ENCODE assay signal across 16 cellular contexts in the genomic region with DNA sequence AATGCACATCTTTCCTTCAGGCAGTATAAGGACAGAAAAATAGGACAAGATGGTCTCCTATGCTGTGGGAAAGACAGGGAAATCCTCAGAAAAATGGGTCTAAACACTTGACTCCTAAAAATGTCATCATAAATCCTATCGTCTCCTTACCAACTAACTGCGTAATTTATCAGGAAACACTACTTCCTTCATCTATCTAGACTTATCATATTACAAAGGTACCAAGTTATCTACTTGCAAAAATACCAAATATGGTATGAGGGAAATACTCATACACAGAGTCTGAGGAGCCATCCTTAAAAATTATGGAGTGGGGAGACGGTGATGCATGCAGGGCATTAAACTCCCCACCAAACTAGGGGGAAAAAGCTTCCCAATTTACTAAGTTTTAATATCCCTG. TPM values are rescaled to one million over a fixed set of nuclear protein-coding genes. Genes with fewer than 3 reads are reported as not detected.
A peak's percentile ranks its signal among the peaks of the same experiment; 100 is the strongest.
DNase-seq lines count a peak whose midpoint lies in the region; ATAC-seq, FAIRE-seq and TF ChIP-seq lines count a peak whose summit lies in the region.
"Had no signal": no experiment of that assay in that cellular context is flagged by ENCODE, and none has a peak within 500 bp of the region (broad histone marks: within the 10 kb centered on the region; RNA-seq: fewer than 3 reads in every experiment).

No MANE protein-coding gene starts in this region.

- peak overlapping the region; percentile 15 to 68 (median 64) for H3K4me3 Mint-ChIP-seq in CD4-positive, CD25-positive, alpha-beta regulatory T cell
- H3K4me3 Mint-ChIP-seq in activated CD8-positive, alpha-beta T cell treated with anti-CD3 and anti-CD28 coated beads for 36 hours, result no peak overlapping the region
- H3K4me3 Mint-ChIP-seq in naive thymus-derived CD8-positive, alpha-beta T cell, result peak overlapping the region in 8 of 10 donors; percentile 14 to 72 (median 51)

- TF ChIP-seq CTCF in activated CD8-positive, alpha-beta T cell treated with anti-CD3 and anti-CD28 coated beads for 36 hours (IDR thresholded peaks at IDR 0.05), result no peak
- TF ChIP-seq CTCF in RWPE1 (conservative IDR thresholded peaks at IDR 0.05; ENCODE audit: low read depth), result no peak

- H3K27ac ChIP-seq in CD4-positive, CD25-positive, alpha-beta regulatory T cell (ENCODE audit: insufficient read depth, low read length, poor library complexity, severe bottlenecking), result no peak overlapping the region
- H3K27ac ChIP-seq in RWPE1, result no peak overlapping the region
- H3K27ac ChIP-seq: adrenal gland, thoracic aorta had no signal

- TF ChIP-seq POLR2A in H54 (IDR thresholded peaks at IDR 0.05; ENCODE audit: low read depth, low read length), result no peak

- CTCF ChIA-PET in activated CD8-positive, alpha-beta T cell treated with anti-CD3 and anti-CD28 coated beads for 36 hours (lab: Charles Lee), result interaction anchor here (0.6 to 2.2 kb wide), 3 partner anchors 8 to 38 kb away, joined by 3 to 7 read pairs (median 3); no protein-coding TSS in a partner anchor
- CTCF ChIA-PET in RWPE1 (lab: Yijun Ruan, JAX), result no interaction called here

- peaks cover 69 to 92% (median 82%) of the 10 kb centered on the region in 4 donors for H3K4me1 Mint-ChIP-seq in CD4-positive, CD25-positive, alpha-beta regulatory T cell
- H3K4me1 Mint-ChIP-seq in activated CD8-positive, alpha-beta T cell treated with anti-CD3 and anti-CD28 coated beads for 36 hours (ENCODE audit: low read depth), result peaks cover 80% of the 10 kb centered on the region
- peaks cover 55 to 92% (median 88%) of the 10 kb centered on the region in 4 donors for H3K4me1 Mint-ChIP-seq in naive thymus-derived CD8-positive, alpha-beta T cell

- peak overlapping the region; percentile 37 for H3K4me3 ChIP-seq in CD4-positive, CD25-positive, alpha-beta regulatory T cell (ENCODE audit: low read depth, low read length)
- H3K4me3 ChIP-seq: adrenal gland, thoracic aorta had no signal

- no peaks in the 10 kb centered on the region for H3K27me3 ChIP-seq in CD4-positive, CD25-positive, alpha-beta regulatory T cell (ENCODE audit: control insufficient read depth, insufficient read depth, low read length)
- H3K27me3 ChIP-seq: adrenal gland had no signal

- intact Hi-C loops in activated CD8-positive, alpha-beta T cell treated with anti-CD3 and anti-CD28 coated beads for 36 hours (cut with micrococcal nuclease), result no loop called here

- DNase-seq in CD4-positive, CD25-positive, alpha-beta regulatory T cell, result no peak
- no peak for DNase-seq in H54 (ENCODE audit: insufficient read length, low spot score)
- no peak for DNase-seq in activated CD8-positive, alpha-beta T cell treated with anti-CD3 and anti-CD28 coated beads for 36 hours
- no peak for DNase-seq in naive thymus-derived CD8-positive, alpha-beta T cell
- DNase-seq in RWPE1 (ENCODE audit: low spot score), result no peak
- no peak for DNase-seq in NCI-H146 treated with DMSO at 0.1 percent for 48 hours (lab: John Stamatoyannopoulos, UW; ENCODE audit: unreplicated experiment)
- DNase-seq: adrenal gland; central memory CD4-positive, alpha-beta T cell; hippocampal formation; mesenchymal stem cell; NCI-H1092; NCI-H2171; SW 1271 had no signal

- FAIRE-seq in H54 (lab: Jason Lieb, UNC), result peak; percentile 6
- FAIRE-seq: RCC 7860 had no signal

- no peaks in the 10 kb centered on the region for H3K27me3 Mint-ChIP-seq in CD4-positive, CD25-positive, alpha-beta regulatory T cell
- no peaks in the 10 kb centered on the region for H3K27me3 Mint-ChIP-seq in activated CD8-positive, alpha-beta T cell treated with anti-CD3 and anti-CD28 coated beads for 36 hours
- no peaks in the 10 kb centered on the region for H3K27me3 Mint-ChIP-seq in naive thymus-derived CD8-positive, alpha-beta T cell

- H3K9me3 Mint-ChIP-seq in CD4-positive, CD25-positive, alpha-beta regulatory T cell, result no peaks in the 10 kb centered on the region
- H3K9me3 Mint-ChIP-seq in activated CD8-positive, alpha-beta T cell treated with anti-CD3 and anti-CD28 coated beads for 36 hours, result no peaks in the 10 kb centered on the region
- H3K9me3 Mint-ChIP-seq in naive thymus-derived CD8-positive, alpha-beta T cell, result no peaks in the 10 kb centered on the region

- peak overlapping the region; percentile 76 to 85 (median 83) for H3K27ac Mint-ChIP-seq in CD4-positive, CD25-positive, alpha-beta regulatory T cell
- H3K27ac Mint-ChIP-seq in activated CD8-positive, alpha-beta T cell treated with anti-CD3 and anti-CD28 coated beads for 36 hours, result peak overlapping the region; percentile 48
- peak overlapping the region in 7 of 10 donors; percentile 20 to 84 (median 82) for H3K27ac Mint-ChIP-seq in naive thymus-derived CD8-positive, alpha-beta T cell

- no peak for ATAC-seq in CD4-positive, CD25-positive, alpha-beta regulatory T cell (ENCODE audit: low read depth in 2 of 2)
- no peak for ATAC-seq in activated CD8-positive, alpha-beta T cell treated with anti-CD3 and anti-CD28 coated beads for 36 hours
- ATAC-seq in naive thymus-derived CD8-positive, alpha-beta T cell, result no peak
- no peak for ATAC-seq in HG02981 (IDR thresholded peaks at IDR 0.05; ENCODE audit: unreplicated experiment)

- peaks cover 66% of the 10 kb centered on the region for H3K4me1 ChIP-seq in CD4-positive, CD25-positive, alpha-beta regulatory T cell (ENCODE audit: control insufficient read depth, insufficient read depth, low read length, poor library complexity, severe bottlenecking)

- POLR2A ChIA-PET in activated CD8-positive, alpha-beta T cell treated with anti-CD3 and anti-CD28 coated beads for 36 hours (lab: Charles Lee), result interaction anchor here (1.3 kb wide), 1 partner anchor 25 kb away, joined by 4 read pairs; no protein-coding TSS in a partner anchor
- POLR2A ChIA-PET in naive thymus-derived CD8-positive, alpha-beta T cell (lab: Charles Lee), result no interaction called here
- POLR2A ChIA-PET in RWPE1 (lab: Yijun Ruan, JAX; ENCODE audit: low non-redundant PET), result no interaction called here

- no peaks in the 10 kb centered on the region for H3K9me3 ChIP-seq in CD4-positive, CD25-positive, alpha-beta regulatory T cell (ENCODE audit: control insufficient read depth in 2 of 2, low read length in 2 of 2)
- H3K9me3 ChIP-seq: adrenal gland, thoracic aorta had no signal

- H3K36me3 Mint-ChIP-seq in CD4-positive, CD25-positive, alpha-beta regulatory T cell, result peaks cover 9% of the 10 kb centered on the region
- H3K36me3 Mint-ChIP-seq in activated CD8-positive, alpha-beta T cell treated with anti-CD3 and anti-CD28 coated beads for 36 hours (ENCODE audit: low read depth), result peaks cover 21% of the 10 kb centered on the region
- peaks cover 0 to 15% (median 0%) of the 10 kb centered on the region in 3 donors for H3K36me3 Mint-ChIP-seq in naive thymus-derived CD8-positive, alpha-beta T cell

- H3K36me3 ChIP-seq in CD4-positive, CD25-positive, alpha-beta regulatory T cell (ENCODE audit: control insufficient read depth, insufficient read depth, low read length), result no peaks in the 10 kb centered on the region
- H3K36me3 ChIP-seq: adrenal gland, thoracic aorta had no signal

RNA-seq across cellular contexts. Expression of gene GRB2, which starts 44.1 kb away (rescaled TPM):
- total RNA-seq in CD4-positive, CD25-positive, alpha-beta regulatory T cell, result 142 TPM
- 100 to 1,000 TPM; 131 to 152 (median 138) TPM for polyA plus RNA-seq in CD4-positive, CD25-positive, alpha-beta regulatory T cell
- 100 to 1,000 TPM; 167 to 179 TPM for total RNA-seq in activated CD8-positive, alpha-beta T cell treated with anti-CD3 and anti-CD28 coated beads for 36 hours
- total RNA-seq in naive thymus-derived CD8-positive, alpha-beta T cell, result 100 to 1,000 TPM; 143 to 145 TPM
- 100 to 1,000 TPM; 130 to 162 (median 154) TPM for polyA plus RNA-seq in naive thymus-derived CD8-positive, alpha-beta T cell
